ENCODE assay signal across 12 cellular contexts in the genomic region with DNA sequence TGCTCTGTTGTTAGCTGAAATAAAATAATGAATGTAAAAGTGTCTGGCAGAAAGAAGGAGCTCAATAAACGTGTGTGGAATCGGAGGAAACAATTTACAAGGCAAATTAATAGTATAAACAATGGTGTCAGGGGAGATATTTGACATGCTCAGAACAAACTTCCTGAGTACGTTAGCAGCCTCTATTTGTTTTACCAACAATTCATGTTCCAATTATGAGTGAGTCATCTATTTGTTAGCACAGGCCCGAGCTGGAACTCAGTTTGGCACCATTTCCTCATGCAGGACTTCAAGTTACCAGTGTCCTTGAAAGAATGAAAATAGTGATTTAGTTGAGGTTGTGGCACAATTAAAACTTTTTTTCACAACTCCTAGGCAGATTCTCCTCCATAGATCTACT. TPM values are rescaled to one million over a fixed set of nuclear protein-coding genes. Genes with fewer than 3 reads are reported as not detected.
A peak's percentile ranks its signal among the peaks of the same experiment; 100 is the strongest.
DNase-seq lines count a peak whose midpoint lies in the region; ATAC-seq and TF ChIP-seq lines count a peak whose summit lies in the region.
"Had no signal": no experiment of that assay in that cellular context is flagged by ENCODE, and none has a peak within 500 bp of the region (broad histone marks: within the 10 kb centered on the region; RNA-seq: fewer than 3 reads in every experiment).

No MANE protein-coding gene starts in this region.

- no peaks in the 10 kb centered on the region for H3K36me3 ChIP-seq in upper lobe of left lung
- H3K36me3 ChIP-seq: Peyer's patch, tibial artery had no signal

- TF ChIP-seq CTCF in VCaP (conservative IDR thresholded peaks at IDR 0.05), result no peak
- TF ChIP-seq CTCF in upper lobe of left lung (IDR thresholded peaks at IDR 0.05), result no peak

- peak overlapping the region; percentile 80 for H3K27ac ChIP-seq in VCaP
- no peak overlapping the region for H3K27ac ChIP-seq in upper lobe of left lung
- H3K27ac ChIP-seq: tibial artery had no signal

- 21 to 29% methylated on average over 4 of the region's 4 CpGs for WGBS in upper lobe of left lung, 2 donors

- no peak for TF ChIP-seq EP300 in upper lobe of left lung (IDR thresholded peaks at IDR 0.05)

- no peak for TF ChIP-seq POLR2A in upper lobe of left lung (IDR thresholded peaks at IDR 0.05)

- no peaks in the 10 kb centered on the region for H3K27me3 ChIP-seq in upper lobe of left lung
- H3K27me3 ChIP-seq: Peyer's patch had no signal

- ATAC-seq in upper lobe of left lung (ENCODE audit: low FRiP score in 2 of 2), result peak; percentile 55 to 71
- ATAC-seq in GM21528 (IDR thresholded peaks at IDR 0.05; ENCODE audit: low FRiP score, unreplicated experiment), result no peak

- peaks cover 7 to 13% (median 11%) of the 10 kb centered on the region in 4 donors for H3K4me1 ChIP-seq in upper lobe of left lung

- DNase-seq in SIG-M5 treated with dmso at 0.1 percent for 504 hours (lab: John Stamatoyannopoulos, UW; ENCODE audit: unreplicated experiment) (peak; percentile 7), SIG-M5 (lab: John Stamatoyannopoulos, UW) (no peak), hepatic stellate cell (ENCODE audit: low spot score) (peak; percentile 44), upper lobe of left lung (peak in 1 of 2 donors; percentile 63), NCI-H1436 treated with DMSO at 0.1 percent for 48 hours (lab: John Stamatoyannopoulos, UW) (no peak), NK-92 (lab: John Stamatoyannopoulos, UW; ENCODE audit: unreplicated experiment) (no peak)

- H3K4me3 ChIP-seq in upper lobe of left lung, result no peak overlapping the region
- H3K4me3 ChIP-seq: coronary artery, Peyer's patch, tibial artery had no signal

- H3K9me3 ChIP-seq in upper lobe of left lung, result no peaks in the 10 kb centered on the region
- H3K9me3 ChIP-seq: Peyer's patch, tibial artery had no signal

RNA-seq across cellular contexts. Expression of a gene that starts 9.1 kb away (rescaled TPM):
- total RNA-seq in upper lobe of left lung, result under 1 TPM in 1 of 6 donors, not detected in 5; 0.17 TPM
- total RNA-seq: B cell had no signal

Comparison
In these comparisons a context has a peak if more than half of its experiments do, and no peak if none do; other contexts are left out.
1. DNase-seq: peak in SIG-M5 treated with dmso at 0.1 percent for 504 hours (single experiment) and hepatic stellate cell (single experiment); none in SIG-M5 (single experiment), NCI-H1436 treated with DMSO at 0.1 percent for 48 hours (single experiment) and NK-92 (single experiment).